Comparison of ENCODE assay signal across 29 cellular contexts in the genomic region with DNA sequence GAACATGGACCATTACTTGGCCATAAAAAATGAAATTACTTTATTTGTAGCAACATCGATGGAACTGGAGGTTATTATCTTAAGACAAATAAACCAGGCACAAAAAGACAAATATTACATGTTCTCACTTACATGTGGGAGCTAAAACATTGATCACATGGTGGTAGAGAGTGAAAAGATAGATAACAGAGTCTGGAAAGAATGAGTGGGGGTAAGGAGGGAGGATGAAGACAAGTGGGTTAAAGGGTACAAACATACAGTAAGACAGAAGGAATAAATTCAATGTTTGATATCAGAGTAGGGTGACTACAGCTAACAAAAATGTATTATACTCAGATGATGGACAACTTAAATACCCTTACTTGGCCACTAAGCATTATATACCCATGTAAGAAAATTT.
"Had no signal": no experiment of that assay in that cellular context is flagged by ENCODE, and none has a peak within 500 bp of the region (broad histone marks: within the 10 kb centered on the region; RNA-seq: fewer than 3 reads in every experiment).

No MANE protein-coding gene starts in this region.

- H3K9me3 ChIP-seq: colonic mucosa, esophagus muscularis mucosa, esophagus squamous epithelium, gastrocnemius medialis, gastroesophageal sphincter, heart left ventricle had no signal

- H3K4me2 ChIP-seq: hepatocyte had no signal

- H3K27ac ChIP-seq: colonic mucosa, coronary artery, dorsolateral prefrontal cortex, epithelial cell of prostate, esophagus muscularis mucosa, esophagus squamous epithelium, foreskin keratinocyte, gastrocnemius medialis, gastroesophageal sphincter, heart left ventricle, heart right ventricle, hepatocyte had no signal

- H3K27me3 ChIP-seq: colonic mucosa, esophagus muscularis mucosa, esophagus squamous epithelium, foreskin keratinocyte, gastrocnemius medialis, gastroesophageal sphincter, heart left ventricle, heart right ventricle, hepatocyte had no signal

- FAIRE-seq: colon, endometrium, endothelial cell of umbilical vein, frontal cortex had no signal

- H3K79me2 ChIP-seq: hepatocyte had no signal

- H3K4me3 Mint-ChIP-seq: dendritic cell treated with granulocyte-macrophage colony-stimulating factor and Interleukin-4, amounts not matched to agents 40 ng/mL and 50 ng/mL, for 4 days; effector memory CD8-positive, alpha-beta T cell had no signal

- H3K4me3 ChIP-seq: colonic mucosa, coronary artery, dorsolateral prefrontal cortex, esophagus muscularis mucosa, esophagus squamous epithelium, gastrocnemius medialis, gastroesophageal sphincter, heart left ventricle, heart right ventricle, hepatocyte had no signal

- H2AFZ ChIP-seq: hepatocyte had no signal

- H3K27ac Mint-ChIP-seq: dendritic cell treated with granulocyte-macrophage colony-stimulating factor and Interleukin-4, amounts not matched to agents 40 ng/mL and 50 ng/mL, for 4 days; effector memory CD8-positive, alpha-beta T cell had no signal

- H3K36me3 ChIP-seq: colonic mucosa, esophagus muscularis mucosa, esophagus squamous epithelium, gastrocnemius medialis, gastroesophageal sphincter had no signal

- H3K27me3 Mint-ChIP-seq: dendritic cell treated with granulocyte-macrophage colony-stimulating factor and Interleukin-4, amounts not matched to agents 40 ng/mL and 50 ng/mL, for 4 days had no signal

- ATAC-seq: effector memory CD8-positive, alpha-beta T cell; esophagus mucosa; foreskin keratinocyte; gastrocnemius medialis; gastroesophageal sphincter; heart left ventricle; heart right ventricle had no signal

- DNase-seq: colonic mucosa; cortex of kidney; dermis blood vessel endothelial cell; dorsolateral prefrontal cortex; effector CD4-positive, alpha-beta T cell; effector CD8-positive, alpha-beta T cell; effector memory CD4-positive, alpha-beta T cell; effector memory CD8-positive, alpha-beta T cell; erythroblast; esophagus squamous epithelium; foreskin fibroblast; foreskin keratinocyte; foreskin melanocyte; gastrocnemius medialis; glutamatergic neuron; head of caudate nucleus; heart left ventricle; heart right ventricle had no signal

- H3K4me1 ChIP-seq: colonic mucosa, esophagus muscularis mucosa, esophagus squamous epithelium, foreskin keratinocyte, gastrocnemius medialis, gastroesophageal sphincter, heart left ventricle, heart right ventricle had no signal
